13 cellular contexts compared by ENCODE assay signal in genomic region chr11:69203901-69204245, GRCh38. TPM values are rescaled to one million over a fixed set of nuclear protein-coding genes. Genes with fewer than 3 reads are reported as not detected.
DNase-seq lines count a peak whose midpoint lies in the region; ATAC-seq, FAIRE-seq and TF ChIP-seq lines count a peak whose summit lies in the region.
"Had no signal": no experiment of that assay in that cellular context is flagged by ENCODE, and none has a peak within 500 bp of the region (broad histone marks: within the 10 kb centered on the region; RNA-seq: fewer than 3 reads in every experiment).

No MANE protein-coding gene starts in this region.

- intact Hi-C loops in A673 (cut with micrococcal nuclease; ENCODE audit: unreplicated experiment) = no loop called here
- intact Hi-C loops in posterior vena cava (cut with DNase I) = no loop called here

- no peak for TF ChIP-seq POLR2A in GM12892 (IDR thresholded peaks at IDR 0.05; ENCODE audit: low read depth, low read length)

- H3K36me3 ChIP-seq in A673 (ENCODE audit: insufficient read depth, low read length, poor library complexity, severe bottlenecking) (no peaks in the 10 kb centered on the region), H7 (replicated peaks; ENCODE audit: control insufficient read depth, insufficient read depth, low read length) (no peaks in the 10 kb centered on the region)

- DNase-seq in A673 (ENCODE audit: low spot score) (no peak), H7 (peak; percentile 32), islet precursor cell (peak; percentile 38), posterior vena cava (ENCODE audit: low spot score) (peak; percentile 45), GM12892 (ENCODE audit: insufficient read length) (no peak), NCI-H1694 treated with DMSO at 0.1 percent for 48 hours (lab: John Stamatoyannopoulos, UW) (no peak)
- DNase-seq: CD8-positive, alpha-beta T cell; IMR-90 had no signal

- H3K4me3 Mint-ChIP-seq in activated T-helper 17 cell treated with anti-CD3 and anti-CD28 coated beads, Interleukin-2, amount 50 U/mL, for 72 hours = no peak overlapping the region
- H3K4me3 Mint-ChIP-seq: CD14-positive monocyte; CD8-positive, alpha-beta T cell had no signal

- H3K27me3 ChIP-seq in A673 (replicated peaks; ENCODE audit: insufficient read depth, low read depth, low read length, poor library complexity) = no peaks in the 10 kb centered on the region
- H3K27me3 ChIP-seq in H7 (ENCODE audit: control insufficient read depth, insufficient read depth, low read length) = no peaks in the 10 kb centered on the region

- BruUV-seq in A673 (replicated peaks; lab: Mats Ljungman, UMichigan) = no TSS peak

- H3K36me3 Mint-ChIP-seq in activated T-helper 17 cell treated with anti-CD3 and anti-CD28 coated beads, Interleukin-2, amount 50 U/mL, for 72 hours (ENCODE audit: low read depth) = no peaks in the 10 kb centered on the region
- H3K36me3 Mint-ChIP-seq: CD14-positive monocyte; CD8-positive, alpha-beta T cell had no signal

- no peak overlapping the region for H3K27ac Mint-ChIP-seq in activated T-helper 17 cell treated with anti-CD3 and anti-CD28 coated beads, Interleukin-2, amount 50 U/mL, for 72 hours
- H3K27ac Mint-ChIP-seq: CD14-positive monocyte; CD8-positive, alpha-beta T cell had no signal

- POLR2A ChIA-PET in A673 (lab: Charles Lee; ENCODE audit: low non-redundant PET) = no interaction called here

- H3K9me3 Mint-ChIP-seq in activated T-helper 17 cell treated with anti-CD3 and anti-CD28 coated beads, Interleukin-2, amount 50 U/mL, for 72 hours = no peaks in the 10 kb centered on the region
- H3K9me3 Mint-ChIP-seq: CD8-positive, alpha-beta T cell had no signal

- peak overlapping the region; percentile 97 for H3K27ac ChIP-seq in A673 (ENCODE audit: low read depth, low read length, poor library complexity, severe bottlenecking)
- H3K27ac ChIP-seq: A549 had no signal

- no peak overlapping the region for H3K4me3 ChIP-seq in A673 (ENCODE audit: low read depth, low read length, poor library complexity, severe bottlenecking)
- H3K4me3 ChIP-seq in H7 (ENCODE audit: insufficient read depth, low read depth, low read length) = no peak overlapping the region
- H3K4me3 ChIP-seq: A549 had no signal

- TF ChIP-seq CTCF in A673 (conservative IDR thresholded peaks at IDR 0.05; ENCODE audit: low read depth, low read length) = no peak

- ATAC-seq in activated T-helper 17 cell treated with anti-CD3 and anti-CD28 coated beads, Interleukin-2, amount 50 U/mL, for 72 hours (replicated peaks) = no peak
- ATAC-seq: A549; CD8-positive, alpha-beta T cell had no signal

- peaks cover 8% of the 10 kb centered on the region for H3K9me3 ChIP-seq in A673 (ENCODE audit: low read depth, low read length, poor library complexity, severe bottlenecking)

- no peaks in the 10 kb centered on the region for H3K4me1 Mint-ChIP-seq in activated T-helper 17 cell treated with anti-CD3 and anti-CD28 coated beads, Interleukin-2, amount 50 U/mL, for 72 hours
- H3K4me1 Mint-ChIP-seq: CD14-positive monocyte had no signal

- CTCF ChIA-PET in A673 (lab: Charles Lee) = no interaction called here

- H3K27me3 Mint-ChIP-seq in activated T-helper 17 cell treated with anti-CD3 and anti-CD28 coated beads, Interleukin-2, amount 50 U/mL, for 72 hours = peaks cover 6% of the 10 kb centered on the region

- H3K4me1 ChIP-seq in A673 (ENCODE audit: insufficient read depth, low read length, poor library complexity, severe bottlenecking) = peaks cover 21% of the 10 kb centered on the region
- H3K4me1 ChIP-seq: A549 had no signal

- no peak for FAIRE-seq in GM12892 (lab: Jason Lieb, UNC)
- FAIRE-seq: A549, GM18507, H54 had no signal

RNA-seq across cellular contexts. Expression of gene SMIM38, which starts 48.1 kb away (rescaled TPM):
- total RNA-seq in A673 (2021) (0.59 and 0.88 TPM in 2 replicates), posterior vena cava (1 to 10 TPM in 1 of 2 donors, under 1 TPM in 1; 0.76 to 1.4 TPM)
- total RNA-seq in H7 (2014; rRNA removed; shearing (Covaris generic)) = 0.28 and 0.67 TPM in 2 replicates
- 4.6 TPM for polyA plus RNA-seq in GM12892 (2012; ENCODE audit: missing spikeins)
- 1 to 10 TPM in 1 of 2 donors, under 1 TPM in 1; 0.26 to 4.7 TPM for total RNA-seq in activated T-helper 17 cell treated with anti-CD3 and anti-CD28 coated beads, Interleukin-2, amount 50 U/mL, for 72 hours
- total RNA-seq: CD8-positive, alpha-beta T cell had no signal
- polyA plus RNA-seq: CD14-positive monocyte had no signal

Comparison
In these comparisons a context has a peak if more than half of its experiments do, and no peak if none do; other contexts are left out.
1. DNase-seq: peak in H7 (single experiment), islet precursor cell (single experiment) and posterior vena cava (single experiment); none in A673 (single experiment), GM12892 (single experiment) and NCI-H1694 treated with DMSO at 0.1 percent for 48 hours (single experiment).